Comparison of ENCODE assay signal across 10 cellular contexts in genomic region chr17:17811381-17812210, GRCh38. TPM values are rescaled to one million over a fixed set of nuclear protein-coding genes. Genes with fewer than 3 reads are reported as not detected.
DNase-seq lines count a peak whose midpoint lies in the region.
"Had no signal": no experiment of that assay in that cellular context is flagged by ENCODE, and none has a peak within 500 bp of the region (broad histone marks: within the 10 kb centered on the region; RNA-seq: fewer than 3 reads in every experiment).

No MANE protein-coding gene starts in this region.

- peaks cover 6% of the 10 kb centered on the region for H3K79me1 ChIP-seq in neuronal stem cell (ENCODE audit: low read depth, low read length)

- H3K27ac ChIP-seq in CD8-positive, alpha-beta memory T cell (ENCODE audit: low read depth, low read length) = no peak overlapping the region
- H3K27ac ChIP-seq in neuronal stem cell (replicated peaks; ENCODE audit: low read length) = peak overlapping the region; percentile 74

- DNase-seq in CD8-positive, alpha-beta memory T cell = no peak
- DNase-seq in HT-29 (ENCODE audit: low spot score) = peak; percentile 58
- peak; percentile 70 for DNase-seq in cerebellar cortex (ENCODE audit: low spot score)
- no peak for DNase-seq in neuronal stem cell (ENCODE audit: low spot score)
- no peak for DNase-seq in NCI-H1417 treated with DMSO at 0.1 percent for 48 hours (lab: John Stamatoyannopoulos, UW)
- DNase-seq in dermis blood vessel endothelial cell = no peak
- DNase-seq in activated T-helper 1 cell treated with anti-CD3 and anti-CD28 coated beads, Interleukin-12 subunit alpha, Interleukin-12 subunit beta, Interleukin-2, Interleukin-4 antibody, amounts not matched to agents 30 ng/mL and 10 ng/mL and 1 ng/mL, durations not matched to agents 14 hours and 24 hours and 36 hours (ENCODE audit: low spot score) = no peak
- DNase-seq in NCI-H345 treated with DMSO at 0.1 percent for 48 hours (lab: John Stamatoyannopoulos, UW; ENCODE audit: unreplicated experiment) = no peak

- intact Hi-C loops in activated T-helper 1 cell treated with anti-CD3 and anti-CD28 coated beads, Interleukin-12 subunit alpha, Interleukin-12 subunit beta, Interleukin-2, Interleukin-4 antibody, amounts not matched to agents 30 ng/mL and 10 ng/mL and 1 ng/mL, durations not matched to agents 14 hours and 24 hours and 36 hours (cut with micrococcal nuclease) = loop anchor here (1.0 to 5.0 kb wide), 4 partner anchors 42 to 221 kb away; no protein-coding TSS in a partner anchor

- peaks cover 7% of the 10 kb centered on the region for H3K4me1 ChIP-seq in CD8-positive, alpha-beta memory T cell (ENCODE audit: insufficient read depth, low read length)
- peaks cover 20 to 23% of the 10 kb centered on the region in 2 donors for H3K4me1 ChIP-seq in neuronal stem cell (ENCODE audit: control insufficient read depth in 2 of 2, insufficient read depth in 1 of 2, low read depth in 1 of 2, low read length in 2 of 2)

- H3K9me3 Mint-ChIP-seq in CD8-positive, alpha-beta memory T cell = no peaks in the 10 kb centered on the region
- no peaks in the 10 kb centered on the region for H3K9me3 Mint-ChIP-seq in activated T-helper 1 cell treated with anti-CD3 and anti-CD28 coated beads, Interleukin-12 subunit alpha, Interleukin-12 subunit beta, Interleukin-2, Interleukin-4 antibody, amounts not matched to agents 30 ng/mL and 10 ng/mL and 1 ng/mL, durations not matched to agents 14 hours and 24 hours and 36 hours
- H3K9me3 Mint-ChIP-seq: naive B cell had no signal

- H3K4me3 Mint-ChIP-seq in CD8-positive, alpha-beta memory T cell = no peak overlapping the region
- no peak overlapping the region for H3K4me3 Mint-ChIP-seq in activated T-helper 1 cell treated with anti-CD3 and anti-CD28 coated beads, Interleukin-12 subunit alpha, Interleukin-12 subunit beta, Interleukin-2, Interleukin-4 antibody, amounts not matched to agents 30 ng/mL and 10 ng/mL and 1 ng/mL, durations not matched to agents 14 hours and 24 hours and 36 hours

- H2BK120ac ChIP-seq in neuronal stem cell (ENCODE audit: low read depth, low read length) = no peak overlapping the region

- H4K91ac ChIP-seq in neuronal stem cell (ENCODE audit: low read depth, low read length, poor library complexity) = no peak overlapping the region

- POLR2A ChIA-PET in CD8-positive, alpha-beta memory T cell (lab: Charles Lee) = interaction anchor here (1.7 kb wide), 1 partner anchor 24 kb away, joined by 4 read pairs; no protein-coding TSS in a partner anchor

- no peaks in the 10 kb centered on the region for H3K36me3 ChIP-seq in CD8-positive, alpha-beta memory T cell (ENCODE audit: insufficient read depth, low read length)
- peaks cover 42 to 71% of the 10 kb centered on the region in 2 donors for H3K36me3 ChIP-seq in neuronal stem cell (replicated peaks in 1 of 2; ENCODE audit: control insufficient read depth in 2 of 2, insufficient read depth in 2 of 2, low read length in 2 of 2)

- no peak overlapping the region for H2BK5ac ChIP-seq in neuronal stem cell (ENCODE audit: low read length)

- H3K4me2 ChIP-seq in neuronal stem cell (ENCODE audit: insufficient read depth, low read length, poor library complexity, severe bottlenecking) = peak overlapping the region; percentile 36

- no peaks in the 10 kb centered on the region for H3K9me3 ChIP-seq in CD8-positive, alpha-beta memory T cell (ENCODE audit: low read length)
- H3K9me3 ChIP-seq in neuronal stem cell (replicated peaks in 1 of 2; ENCODE audit: control insufficient read depth in 2 of 2, insufficient read depth in 1 of 2, low read depth in 1 of 2, low read length in 2 of 2) = no peaks in the 10 kb centered on the region
- H3K9me3 ChIP-seq: HAP-1 had no signal

- peak overlapping the region; percentile 39 for H2AK5ac ChIP-seq in neuronal stem cell (ENCODE audit: low read depth, low read length)

- WGBS in neuronal stem cell (ENCODE audit: extremely low coverage in 2 of 2, insufficient read length in 2 of 2, insufficient replicate concordance in 1 of 2), 2 donors = no CpG with 5 or more reads among the region's 15 CpGs

- peaks cover 0 to 42% (median 0%) of the 10 kb centered on the region in 3 donors for H3K36me3 Mint-ChIP-seq in CD8-positive, alpha-beta memory T cell
- peaks cover 26% of the 10 kb centered on the region for H3K36me3 Mint-ChIP-seq in activated T-helper 1 cell treated with anti-CD3 and anti-CD28 coated beads, Interleukin-12 subunit alpha, Interleukin-12 subunit beta, Interleukin-2, Interleukin-4 antibody, amounts not matched to agents 30 ng/mL and 10 ng/mL and 1 ng/mL, durations not matched to agents 14 hours and 24 hours and 36 hours (ENCODE audit: low read depth)
- H3K36me3 Mint-ChIP-seq: naive B cell had no signal

- H3K27me3 ChIP-seq in CD8-positive, alpha-beta memory T cell (ENCODE audit: insufficient read depth, low read length, poor library complexity, severe bottlenecking) = no peaks in the 10 kb centered on the region
- no peaks in the 10 kb centered on the region for H3K27me3 ChIP-seq in neuronal stem cell (ENCODE audit: control insufficient read depth in 3 of 3, insufficient read depth in 3 of 3, low read depth in 1 of 3, low read length in 3 of 3)

- H3K27me3 Mint-ChIP-seq in CD8-positive, alpha-beta memory T cell = no peaks in the 10 kb centered on the region
- no peaks in the 10 kb centered on the region for H3K27me3 Mint-ChIP-seq in activated T-helper 1 cell treated with anti-CD3 and anti-CD28 coated beads, Interleukin-12 subunit alpha, Interleukin-12 subunit beta, Interleukin-2, Interleukin-4 antibody, amounts not matched to agents 30 ng/mL and 10 ng/mL and 1 ng/mL, durations not matched to agents 14 hours and 24 hours and 36 hours (ENCODE audit: insufficient read depth)
- H3K27me3 Mint-ChIP-seq: naive B cell had no signal

- no peak overlapping the region for H2BK15ac ChIP-seq in neuronal stem cell (ENCODE audit: low read length)

- no peak overlapping the region for H3K4me3 ChIP-seq in CD8-positive, alpha-beta memory T cell (ENCODE audit: low read length)
- H3K4me3 ChIP-seq in neuronal stem cell (ENCODE audit: low read length in 2 of 2) = no peak overlapping the region
- H3K4me3 ChIP-seq: HAP-1 had no signal

- H3K14ac ChIP-seq in neuronal stem cell (ENCODE audit: low read length) = no peak overlapping the region

- H3K4me1 Mint-ChIP-seq in CD8-positive, alpha-beta memory T cell = peaks cover 6 to 20% (median 12%) of the 10 kb centered on the region in 3 donors
- H3K4me1 Mint-ChIP-seq in activated T-helper 1 cell treated with anti-CD3 and anti-CD28 coated beads, Interleukin-12 subunit alpha, Interleukin-12 subunit beta, Interleukin-2, Interleukin-4 antibody, amounts not matched to agents 30 ng/mL and 10 ng/mL and 1 ng/mL, durations not matched to agents 14 hours and 24 hours and 36 hours (ENCODE audit: low read depth) = peaks cover 5% of the 10 kb centered on the region

- no peak overlapping the region for H2AFZ ChIP-seq in neuronal stem cell (ENCODE audit: low read length)

- H3K9ac ChIP-seq in neuronal stem cell (ENCODE audit: low read depth, low read length, poor library complexity) = peak overlapping the region; percentile 50

- H3K23ac ChIP-seq in neuronal stem cell (ENCODE audit: low read depth, low read length, poor library complexity) = peak overlapping the region; percentile 59

- peak overlapping the region; percentile 88 for H3K18ac ChIP-seq in neuronal stem cell (ENCODE audit: low read length)

- H2BK12ac ChIP-seq in neuronal stem cell (ENCODE audit: low read length) = no peak overlapping the region

- CTCF ChIA-PET in CD8-positive, alpha-beta memory T cell (lab: Charles Lee) = interaction anchor here (0.7 to 6.2 kb wide), 20 partner anchors 9 to 224 kb away, joined by 3 to 116 read pairs (median 4); no protein-coding TSS in a partner anchor

- H4K8ac ChIP-seq in neuronal stem cell (ENCODE audit: low read depth, low read length) = no peak overlapping the region

- H3K27ac Mint-ChIP-seq in CD8-positive, alpha-beta memory T cell = peak overlapping the region in 5 of 8 donors; percentile 29 to 78 (median 50)
- H3K27ac Mint-ChIP-seq in activated T-helper 1 cell treated with anti-CD3 and anti-CD28 coated beads, Interleukin-12 subunit alpha, Interleukin-12 subunit beta, Interleukin-2, Interleukin-4 antibody, amounts not matched to agents 30 ng/mL and 10 ng/mL and 1 ng/mL, durations not matched to agents 14 hours and 24 hours and 36 hours = no peak overlapping the region

- no peak overlapping the region for H3K4ac ChIP-seq in neuronal stem cell (ENCODE audit: low read length)

RNA-seq across cellular contexts. Expression of gene SREBF1, which starts 25.2 kb away (rescaled TPM):
- total RNA-seq in CD8-positive, alpha-beta memory T cell = 10 to 100 TPM; 27.2 to 29.6 TPM
- 16.4 TPM for polyA plus RNA-seq in CD8-positive, alpha-beta memory T cell
- total RNA-seq in HT-29 (2014; rRNA removed; shearing (Covaris generic)) = 296 and 304 TPM in 2 replicates
- polyA plus RNA-seq in neuronal stem cell (2013, experiment 1 of 2) = 57.8 TPM
- polyA plus RNA-seq in neuronal stem cell (2013, experiment 2 of 2) = 61.7 TPM
- 28.8 and 71.5 TPM in 2 replicates for total RNA-seq in dermis blood vessel endothelial cell
- total RNA-seq in activated T-helper 1 cell treated with anti-CD3 and anti-CD28 coated beads, Interleukin-12 subunit alpha, Interleukin-12 subunit beta, Interleukin-2, Interleukin-4 antibody, amounts not matched to agents 30 ng/mL and 10 ng/mL and 1 ng/mL, durations not matched to agents 14 hours and 24 hours and 36 hours = 167 and 172 TPM in 2 replicates

Comparison
In these comparisons a context has a peak if more than half of its experiments do, and no peak if none do; other contexts are left out.
1. DNase-seq: peak in HT-29 (single experiment) and cerebellar cortex (single experiment); none in CD8-positive, alpha-beta memory T cell (0 of 5), neuronal stem cell (single experiment), NCI-H1417 treated with DMSO at 0.1 percent for 48 hours (single experiment), dermis blood vessel endothelial cell (single experiment), activated T-helper 1 cell treated with anti-CD3 and anti-CD28 coated beads, Interleukin-12 subunit alpha, Interleukin-12 subunit beta, Interleukin-2, Interleukin-4 antibody, amounts not matched to agents 30 ng/mL and 10 ng/mL and 1 ng/mL, durations not matched to agents 14 hours and 24 hours and 36 hours (single experiment) and NCI-H345 treated with DMSO at 0.1 percent for 48 hours (single experiment).